In genomic region chr2:187483537-187483936, GRCh38 we compare ENCODE assay signal across 1 cellular context.
TF ChIP-seq lines count a peak whose summit lies in the region.

No MANE protein-coding gene starts in this region.

TF ChIP-seq in SK-N-SH, 30 proteins besides CTCF, POLR2A, EP300 and RAD21 (continued from another document):
- TF ChIP-seq, protein P1, sequence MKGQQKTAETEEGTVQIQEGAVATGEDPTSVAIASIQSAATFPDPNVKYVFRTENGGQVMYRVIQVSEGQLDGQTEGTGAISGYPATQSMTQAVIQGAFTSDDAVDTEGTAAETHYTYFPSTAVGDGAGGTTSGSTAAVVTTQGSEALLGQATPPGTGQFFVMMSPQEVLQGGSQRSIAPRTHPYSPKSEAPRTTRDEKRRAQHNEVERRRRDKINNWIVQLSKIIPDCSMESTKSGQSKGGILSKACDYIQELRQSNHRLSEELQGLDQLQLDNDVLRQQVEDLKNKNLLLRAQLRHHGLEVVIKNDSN (IDR thresholded peaks at IDR 0.05; ENCODE audit: borderline replicate concordance, low read depth): no peak
- no peak for TF ChIP-seq RCOR1 (IDR thresholded peaks at IDR 0.05; ENCODE audit: low read length)
- no peak for TF ChIP-seq JUND (IDR thresholded peaks at IDR 0.05)
- no peak for TF ChIP-seq FOXJ3 (CRISPR knock-in tag; IDR thresholded peaks at IDR 0.05)
- TF ChIP-seq GABPA (IDR thresholded peaks at IDR 0.05; ENCODE audit: low read depth): no peak
- TF ChIP-seq FOXM1 (IDR thresholded peaks at IDR 0.05; ENCODE audit: low read depth): no peak
- no peak for TF ChIP-seq NRF1 (IDR thresholded peaks at IDR 0.05; ENCODE audit: low read depth, low read length)
- TF ChIP-seq GATA2 (CRISPR knock-in tag; IDR thresholded peaks at IDR 0.05): no peak
- TF ChIP-seq TAF1 (IDR thresholded peaks at IDR 0.05; ENCODE audit: borderline replicate concordance, low read depth, low read length): no peak
- no peak for TF ChIP-seq RFX5 (IDR thresholded peaks at IDR 0.05; ENCODE audit: low read length)
